ENCODE assay signal across 8 cellular contexts in the genomic region with DNA sequence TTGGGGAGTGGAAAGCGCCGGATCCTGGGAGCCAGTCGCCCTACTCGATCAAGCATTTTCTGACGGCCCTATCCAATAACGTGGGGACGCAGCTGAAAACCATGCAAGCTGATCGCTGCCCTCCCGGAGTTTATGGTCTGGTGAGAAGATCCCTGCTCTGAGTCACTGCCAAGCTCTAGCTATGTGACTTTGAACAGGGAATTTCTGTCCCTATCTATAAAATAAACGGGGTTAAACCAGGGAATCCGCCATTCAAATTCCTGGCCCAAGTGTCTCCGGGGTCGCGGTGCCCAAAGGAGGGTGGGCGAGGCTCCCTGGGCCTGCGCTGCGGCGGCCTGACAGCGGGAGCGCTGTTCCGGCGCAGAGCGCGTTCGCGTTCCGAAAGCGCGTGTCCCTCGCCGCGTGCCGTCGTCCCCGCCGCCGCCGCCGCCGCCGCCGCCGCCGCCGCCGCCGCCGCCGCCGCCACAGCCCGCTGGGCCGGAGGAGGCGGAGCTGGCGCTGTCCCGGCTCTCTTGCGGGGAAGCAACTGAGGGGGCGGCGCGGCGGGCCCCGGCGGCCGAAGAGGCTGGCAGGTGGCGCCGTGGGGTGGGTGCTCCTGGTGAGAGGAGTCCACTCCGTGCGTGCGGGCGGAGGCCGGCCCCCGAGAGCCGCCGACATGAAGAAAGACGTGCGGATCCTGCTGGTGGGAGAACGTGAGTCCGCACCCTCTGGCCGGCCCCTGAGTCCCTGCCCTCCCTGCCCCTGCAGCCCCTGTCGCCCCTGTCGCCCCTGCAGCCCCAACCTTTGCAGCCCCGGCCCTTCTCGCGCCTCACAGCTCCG. TPM values are rescaled to one million over a fixed set of nuclear protein-coding genes. Genes with fewer than 3 reads are reported as not detected.
DNase-seq lines count a peak whose midpoint lies in the region; ATAC-seq and TF ChIP-seq lines count a peak whose summit lies in the region.

A gene (plus strand): TSS at position 465 of the 819 bp plus-strand sequence. CDS start 191 bp downstream, at position 656.

- no peak within 1 kb of the TSS for H2AK5ac ChIP-seq in H9 (ENCODE audit: insufficient read length, low read length)

- H3K27ac ChIP-seq in H9 (ENCODE audit: insufficient read length, low read depth, low read length), result no peak within 1 kb of the TSS
- H3K27ac ChIP-seq in MM.1S (ENCODE audit: low read length), result peak within 1 kb of the TSS; percentile 48; the same call in 1 of the 2 replicates
- peak within 1 kb of the TSS; percentile 86 for H3K27ac ChIP-seq in parathyroid adenoma
- peak within 1 kb of the TSS; percentile 55 to 96 (median 89) for H3K27ac ChIP-seq in tibial nerve

- H2BK12ac ChIP-seq in H9 (ENCODE audit: insufficient read length, low read depth, low read length), result no peak within 1 kb of the TSS

- H3K9ac ChIP-seq in H9 (ENCODE audit: extremely low read depth, insufficient read length, low read length) (peak within 1 kb of the TSS; percentile 64), MM.1S (ENCODE audit: low read length) (peak within 1 kb of the TSS; percentile 59), parathyroid adenoma (peak within 1 kb of the TSS; percentile 84)

- intact Hi-C loops in Right ventricle myocardium inferior (cut with DNase I), result no loop called here

- TF ChIP-seq CTCF in H9 (conservative IDR thresholded peaks at IDR 0.05) (peak; percentile 68), MM.1S (IDR thresholded peaks at IDR 0.05; ENCODE audit: low read length) (peak; percentile 65), parathyroid adenoma (IDR thresholded peaks at IDR 0.05) (peak; percentile 64), tibial nerve (IDR thresholded peaks at IDR 0.05) (peak; percentile 64 to 91 (median 86))

- H3T11ph ChIP-seq in H9 (ENCODE audit: low read length), result no peak within 1 kb of the TSS

- TF ChIP-seq EP300 in tibial nerve (IDR thresholded peaks at IDR 0.05), result peak in 1 of 2 donors; percentile 67

- no peaks in the 10 kb centered on the region for H3K27me3 Mint-ChIP-seq in H9 (ENCODE audit: low read depth)
- no peaks in the 10 kb centered on the region for H3K27me3 Mint-ChIP-seq in activated naive CD8-positive, alpha-beta T cell

- peak; percentile 76 for DNase-seq in GDM1 (lab: John Stamatoyannopoulos, UW)
- DNase-seq in H9, result peak; percentile 89
- peak; percentile 84 for DNase-seq in MM.1S
- peak; percentile 89 for DNase-seq in Right ventricle myocardium inferior (ENCODE audit: missing footprints)
- peak; percentile 48 to 60 for DNase-seq in tibial nerve (ENCODE audit: low spot score in 2 of 2)

- no peaks in the 10 kb centered on the region for H3K36me3 ChIP-seq in MM.1S (replicated peaks; ENCODE audit: insufficient read depth, low read length)
- H3K36me3 ChIP-seq in parathyroid adenoma (ENCODE audit: control insufficient read depth, insufficient read depth, low read length), result no peaks in the 10 kb centered on the region
- H3K36me3 ChIP-seq in tibial nerve, result no peaks in the 10 kb centered on the region

- peak within 1 kb of the TSS; percentile 82; the same call in 1 of the 2 replicates for H3K14ac ChIP-seq in H9 (ENCODE audit: insufficient read depth, low read length)

- H2BK5ac ChIP-seq in H9 (ENCODE audit: insufficient read length, low read length), result no peak within 1 kb of the TSS

- H3K23me2 ChIP-seq in H9 (ENCODE audit: insufficient read length, low read depth, low read length, poor library complexity, severe bottlenecking), result peaks cover 12% of the 10 kb centered on the region

- H3F3A ChIP-seq in MM.1S (ENCODE audit: insufficient read depth, low read length), result peaks cover 15% of the 10 kb centered on the region

- no peak within 1 kb of the TSS for H3K56ac ChIP-seq in H9 (ENCODE audit: insufficient read length, low read depth, low read length)

- no peaks in the 10 kb centered on the region for H3K9me2 ChIP-seq in MM.1S (replicated peaks; ENCODE audit: insufficient read depth, low read length)

- H3K27me3 ChIP-seq in H9 (ENCODE audit: insufficient read depth, low read length) (no peaks in the 10 kb centered on the region), MM.1S (replicated peaks; ENCODE audit: insufficient read depth, low read length) (no peaks in the 10 kb centered on the region), parathyroid adenoma (ENCODE audit: control insufficient read depth, insufficient read depth, low read length) (no peaks in the 10 kb centered on the region), tibial nerve (no peaks in the 10 kb centered on the region)

- peak within 1 kb of the TSS; percentile 96 for H2AFZ ChIP-seq in H9 (ENCODE audit: low read length)
- peak within 1 kb of the TSS; percentile 96 for H2AFZ ChIP-seq in MM.1S (ENCODE audit: low read length)
- H2AFZ ChIP-seq in parathyroid adenoma, result peak within 1 kb of the TSS; percentile 97

- no peak within 1 kb of the TSS for H4K8ac ChIP-seq in H9 (replicated peaks; ENCODE audit: insufficient read length, low read depth, low read length)

- H3K9me3 ChIP-seq in H9 (ENCODE audit: control insufficient read depth, low read depth, low read length) (no peaks in the 10 kb centered on the region), MM.1S (replicated peaks; ENCODE audit: insufficient read depth, low read length) (no peaks in the 10 kb centered on the region), parathyroid adenoma (ENCODE audit: control insufficient read depth, low read length) (no peaks in the 10 kb centered on the region), tibial nerve (no peaks in the 10 kb centered on the region)

- no peaks in the 10 kb centered on the region for H3K9me3 Mint-ChIP-seq in H9
- H3K9me3 Mint-ChIP-seq in activated naive CD8-positive, alpha-beta T cell (ENCODE audit: low read depth), result no peaks in the 10 kb centered on the region

- ATAC-seq in SK-N-SH treated with all-trans-retinoic acid at 6 μM for 48 hours (peak; percentile 76), Right ventricle myocardium inferior (peak; percentile 76)

- TF ChIP-seq POLR2A in tibial nerve (IDR thresholded peaks at IDR 0.05), result no peak

- H3K36me3 Mint-ChIP-seq in H9 (ENCODE audit: insufficient read depth in 1 of 3, low read depth in 3 of 3), result peaks cover 0 to 4% (median 0%) of the 10 kb centered on the region in 3 experiments; a peak in 3 of 7 replicates
- peaks cover 2% of the 10 kb centered on the region for H3K36me3 Mint-ChIP-seq in activated naive CD8-positive, alpha-beta T cell

- peak within 1 kb of the TSS; percentile 93 for H3K4me2 ChIP-seq in H9 (ENCODE audit: insufficient read depth, insufficient read length, low read length)
- peak within 1 kb of the TSS; percentile 94 for H3K4me2 ChIP-seq in MM.1S (ENCODE audit: low read depth, low read length)
- peak within 1 kb of the TSS; percentile 97 for H3K4me2 ChIP-seq in parathyroid adenoma (ENCODE audit: low read length)

- no peak within 1 kb of the TSS for H2BK120ac ChIP-seq in H9 (ENCODE audit: low read depth, low read length, poor library complexity, severe bottlenecking)

- H3K79me1 ChIP-seq in H9 (ENCODE audit: insufficient read depth, low read depth, low read length, poor library complexity, severe bottlenecking), result peaks cover 4% of the 10 kb centered on the region

- H3K4me1 ChIP-seq in H9 (ENCODE audit: insufficient read depth, low read length) (no peaks in the 10 kb centered on the region), MM.1S (ENCODE audit: low read length) (peaks cover 5% of the 10 kb centered on the region; the same call in 1 of the 2 replicates), parathyroid adenoma (no peaks in the 10 kb centered on the region), tibial nerve (peaks cover 0 to 44% (median 16%) of the 10 kb centered on the region in 4 donors)

- peak within 1 kb of the TSS; percentile 80 to 97 (median 94) for H3K27ac Mint-ChIP-seq in H9
- peak within 1 kb of the TSS; percentile 76 for H3K27ac Mint-ChIP-seq in activated naive CD8-positive, alpha-beta T cell

- H3K4me3 Mint-ChIP-seq in H9, result peak within 1 kb of the TSS; percentile 97
- H3K4me3 Mint-ChIP-seq in activated naive CD8-positive, alpha-beta T cell, result peak within 1 kb of the TSS; percentile 95

- no peak within 1 kb of the TSS for H3K4ac ChIP-seq in H9 (ENCODE audit: low read depth, low read length)

- WGBS in H9 (ENCODE audit: extremely low coverage, insufficient read length, low lambda C conversion rate), result no CpG with 5 or more reads among the region's 84 CpGs
- WGBS in tibial nerve, 2 donors, result 0 to 1% methylated on average over 14 to 24 of the region's 84 CpGs

- H3K18ac ChIP-seq in H9 (ENCODE audit: insufficient read length, low read depth, low read length), result peak within 1 kb of the TSS; percentile 67

- H4K20me1 ChIP-seq in H9 (ENCODE audit: control insufficient read depth, insufficient read depth, insufficient read length) (no peaks in the 10 kb centered on the region), MM.1S (ENCODE audit: insufficient read depth, low read length) (no peaks in the 10 kb centered on the region)

- no peak within 1 kb of the TSS for H4K5ac ChIP-seq in H9 (ENCODE audit: insufficient read length, low read depth, low read length)

- no peak within 1 kb of the TSS for H2BK20ac ChIP-seq in H9 (ENCODE audit: low read depth, low read length, poor library complexity, severe bottlenecking)

- peaks cover 21 to 29% of the 10 kb centered on the region in 2 experiments for H3K4me1 Mint-ChIP-seq in H9
- peaks cover 36% of the 10 kb centered on the region for H3K4me1 Mint-ChIP-seq in activated naive CD8-positive, alpha-beta T cell (ENCODE audit: low read depth)

- H3K4me3 ChIP-seq in MM.1S (ENCODE audit: low read length) (peak within 1 kb of the TSS; percentile 86), parathyroid adenoma (ENCODE audit: low read depth, low read length) (peak within 1 kb of the TSS; percentile 76), tibial nerve (peak within 1 kb of the TSS; percentile 73 to 82 (median 81))

- peaks cover 5% of the 10 kb centered on the region; the same call in 1 of the 2 replicates for H3K79me2 ChIP-seq in H9 (ENCODE audit: insufficient read depth, low read length)
- peaks cover 39% of the 10 kb centered on the region for H3K79me2 ChIP-seq in MM.1S (ENCODE audit: low read length)
- peaks cover 19% of the 10 kb centered on the region for H3K79me2 ChIP-seq in parathyroid adenoma

- H4K91ac ChIP-seq in H9 (ENCODE audit: insufficient read length, low read depth, low read length), result no peak within 1 kb of the TSS

- no peak within 1 kb of the TSS for H2BK15ac ChIP-seq in H9 (ENCODE audit: low read depth, low read length)

- no peak within 1 kb of the TSS for H3K23ac ChIP-seq in H9 (ENCODE audit: insufficient read length, low read depth, low read length)

TF ChIP-seq in SK-N-SH treated with all-trans-retinoic acid at 6 μM for 48 hours, 23 proteins besides CTCF, POLR2A, EP300 and RAD21 (continues in another document):
- no peak for TF ChIP-seq ISL1 (CRISPR knock-in tag; IDR thresholded peaks at IDR 0.05)
- no peak for TF ChIP-seq SNAI2 (CRISPR knock-in tag; IDR thresholded peaks at IDR 0.05)
- TF ChIP-seq RARB (CRISPR knock-in tag; IDR thresholded peaks at IDR 0.05), result no peak
- TF ChIP-seq OSR1 (CRISPR knock-in tag; IDR thresholded peaks at IDR 0.05), result no peak
- no peak for TF ChIP-seq ZC3H10 (CRISPR knock-in tag; IDR thresholded peaks at IDR 0.05)
- no peak for TF ChIP-seq ESRRG (CRISPR knock-in tag; IDR thresholded peaks at IDR 0.05)

RNA-seq across cellular contexts. Expression of the gene that starts here (rescaled TPM):
- total RNA-seq in H9 (2021), result 24.4 and 24.9 TPM in 2 replicates
- total RNA-seq in Right ventricle myocardium inferior, result 64.1 TPM
- 10 to 100 TPM; 40.2 to 78.0 (median 54.8) TPM for total RNA-seq in tibial nerve
